In the genomic region with DNA sequence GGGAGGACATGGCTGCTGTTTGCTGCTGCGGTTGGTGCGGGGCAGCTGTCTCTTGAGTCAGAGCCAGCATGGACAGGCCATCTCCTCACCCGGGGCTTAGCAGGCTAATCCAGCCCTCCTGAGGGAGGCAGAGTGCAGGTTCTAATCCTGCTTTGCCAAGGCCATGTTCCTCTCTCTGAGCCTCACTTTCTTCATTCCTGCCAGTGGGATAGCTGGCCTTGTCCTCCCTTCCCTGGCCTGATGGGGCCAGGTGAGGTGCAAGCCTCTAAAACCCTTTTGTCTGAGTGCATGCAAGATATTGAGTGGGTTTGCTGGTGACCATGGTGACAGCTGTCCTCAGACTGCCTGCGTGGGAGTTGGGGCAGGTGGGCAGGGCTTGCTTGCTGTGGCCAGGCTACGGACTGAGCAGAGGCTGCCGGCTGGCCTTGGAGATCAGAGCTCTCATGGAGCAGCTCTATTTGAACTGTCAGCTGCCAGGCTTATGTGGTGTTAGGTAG, we compare ENCODE assay signal across 14 cellular contexts. TPM values are rescaled to one million over a fixed set of nuclear protein-coding genes. Genes with fewer than 3 reads are reported as not detected.
A peak's percentile ranks its signal among the peaks of the same experiment; 100 is the strongest.
DNase-seq lines count a peak whose midpoint lies in the region; ATAC-seq and TF ChIP-seq lines count a peak whose summit lies in the region.
"Had no signal": no experiment of that assay in that cellular context is flagged by ENCODE, and none has a peak within 500 bp of the region (broad histone marks: within the 10 kb centered on the region; RNA-seq: fewer than 3 reads in every experiment).

No MANE protein-coding gene starts in this region.

- H3K27me3 Mint-ChIP-seq in activated CD4-positive, alpha-beta T cell treated with anti-CD3 and anti-CD28 coated beads, Interleukin-2, amount 10 ng/mL, durations not matched to agents 7 days and 5 days: no peaks in the 10 kb centered on the region
- H3K27me3 Mint-ChIP-seq: activated CD4-positive, alpha-beta memory T cell treated with anti-CD3 and anti-CD28 coated beads, Interleukin-2, amount 10 ng/mL, durations not matched to agents 7 days and 5 days; activated naive CD4-positive, alpha-beta T cell treated with anti-CD3 and anti-CD28 coated beads, Interleukin-2, amount 10 ng/mL, durations not matched to agents 7 days and 5 days had no signal

- POLR2A ChIA-PET in activated CD4-positive, alpha-beta T cell treated with anti-CD3 and anti-CD28 coated beads, Interleukin-2, amount 10 ng/mL, durations not matched to agents 7 days and 5 days (lab: Charles Lee): no interaction called here
- POLR2A ChIA-PET in RWPE1 (lab: Yijun Ruan, JAX; ENCODE audit: low non-redundant PET): no interaction called here

- no peak for TF ChIP-seq CTCF in RWPE1 (conservative IDR thresholded peaks at IDR 0.05; ENCODE audit: low read depth)

- H3K4me1 ChIP-seq in subcutaneous abdominal adipose tissue (ENCODE audit: control insufficient read depth in 5 of 5, insufficient read depth in 5 of 5, low read length in 5 of 5): peaks cover 4 to 51% (median 36%) of the 10 kb centered on the region in 5 donors

- H3K27me3 ChIP-seq in subcutaneous abdominal adipose tissue (ENCODE audit: control insufficient read depth in 5 of 5, insufficient read depth in 4 of 5, low read length in 5 of 5): no peaks in the 10 kb centered on the region

- peak overlapping the region; percentile 51 for H3K27ac Mint-ChIP-seq in activated CD4-positive, alpha-beta T cell treated with anti-CD3 and anti-CD28 coated beads, Interleukin-2, amount 10 ng/mL, durations not matched to agents 7 days and 5 days
- H3K27ac Mint-ChIP-seq: activated CD4-positive, alpha-beta memory T cell treated with anti-CD3 and anti-CD28 coated beads, Interleukin-2, amount 10 ng/mL, durations not matched to agents 7 days and 5 days had no signal

- no peak overlapping the region for H3K4me3 ChIP-seq in subcutaneous abdominal adipose tissue (ENCODE audit: low read depth in 1 of 5, low read length in 5 of 5)
- H3K4me3 ChIP-seq: PC-9 had no signal

- ATAC-seq in left lobe of liver: peak; percentile 22
- ATAC-seq in GM18868 (IDR thresholded peaks at IDR 0.05; ENCODE audit: unreplicated experiment): no peak
- no peak for ATAC-seq in esophagus mucosa

- no peak overlapping the region for H3K9ac ChIP-seq in subcutaneous abdominal adipose tissue (ENCODE audit: low read length in 5 of 5)

- no peaks in the 10 kb centered on the region for H3K9me3 Mint-ChIP-seq in activated CD4-positive, alpha-beta T cell treated with anti-CD3 and anti-CD28 coated beads, Interleukin-2, amount 10 ng/mL, durations not matched to agents 7 days and 5 days
- H3K9me3 Mint-ChIP-seq: activated CD4-positive, alpha-beta memory T cell treated with anti-CD3 and anti-CD28 coated beads, Interleukin-2, amount 10 ng/mL, durations not matched to agents 7 days and 5 days; activated naive CD4-positive, alpha-beta T cell treated with anti-CD3 and anti-CD28 coated beads, Interleukin-2, amount 10 ng/mL, durations not matched to agents 7 days and 5 days had no signal

- H3K27ac ChIP-seq in RWPE1: 0 out of 2 replicates have a peak overlapping the region, but pooled peaks have one; percentile 6
- peak overlapping the region; percentile 19 for H3K27ac ChIP-seq in subcutaneous abdominal adipose tissue (ENCODE audit: low read depth, low read length)
- H3K27ac ChIP-seq: PC-9 had no signal

- no peaks in the 10 kb centered on the region for H3K9me3 ChIP-seq in subcutaneous abdominal adipose tissue (ENCODE audit: control insufficient read depth in 5 of 5, low read length in 5 of 5)

- CTCF ChIA-PET in activated CD4-positive, alpha-beta T cell treated with anti-CD3 and anti-CD28 coated beads, Interleukin-2, amount 10 ng/mL, durations not matched to agents 7 days and 5 days (lab: Charles Lee): interaction anchor here (1.0 to 4.9 kb wide), 2 partner anchors 10 to 36 kb away, joined by 5 to 24 read pairs; no protein-coding TSS in a partner anchor
- CTCF ChIA-PET in RWPE1 (lab: Yijun Ruan, JAX): no interaction called here

- H3K4me3 Mint-ChIP-seq in activated CD4-positive, alpha-beta T cell treated with anti-CD3 and anti-CD28 coated beads, Interleukin-2, amount 10 ng/mL, durations not matched to agents 7 days and 5 days: no peak overlapping the region
- H3K4me3 Mint-ChIP-seq: activated CD4-positive, alpha-beta memory T cell treated with anti-CD3 and anti-CD28 coated beads, Interleukin-2, amount 10 ng/mL, durations not matched to agents 7 days and 5 days; activated naive CD4-positive, alpha-beta T cell treated with anti-CD3 and anti-CD28 coated beads, Interleukin-2, amount 10 ng/mL, durations not matched to agents 7 days and 5 days had no signal

- peaks cover 60% of the 10 kb centered on the region for H3K4me1 Mint-ChIP-seq in activated CD4-positive, alpha-beta T cell treated with anti-CD3 and anti-CD28 coated beads, Interleukin-2, amount 10 ng/mL, durations not matched to agents 7 days and 5 days

- H3K36me3 Mint-ChIP-seq in activated CD4-positive, alpha-beta T cell treated with anti-CD3 and anti-CD28 coated beads, Interleukin-2, amount 10 ng/mL, durations not matched to agents 7 days and 5 days (ENCODE audit: low read depth): peaks cover 29% of the 10 kb centered on the region

- DNase-seq in activated CD4-positive, alpha-beta T cell treated with anti-CD3 and anti-CD28 coated beads, Interleukin-2, amount 10 ng/mL, durations not matched to agents 7 days and 5 days: no peak
- no peak for DNase-seq in activated CD4-positive, alpha-beta T cell treated with anti-CD3 and anti-CD28 coated beads for 1 hour
- DNase-seq in RWPE1 (ENCODE audit: low spot score): no peak
- DNase-seq in left lobe of liver (ENCODE audit: low spot score): peak; percentile 69
- DNase-seq in activated CD4-positive, alpha-beta T cell treated with anti-CD3 and anti-CD28 coated beads for 4 hours: no peak
- DNase-seq: activated CD4-positive, alpha-beta memory T cell treated with anti-CD3 and anti-CD28 coated beads, Interleukin-2, amount 10 ng/mL, durations not matched to agents 7 days and 5 days; activated naive CD4-positive, alpha-beta T cell treated with anti-CD3 and anti-CD28 coated beads, Interleukin-2, amount 10 ng/mL, durations not matched to agents 7 days and 5 days; dermis blood vessel endothelial cell; immature natural killer cell; PC-9; T-helper 2 cell had no signal

- peaks cover 0 to 4% (median 2%) of the 10 kb centered on the region in 5 donors for H3K36me3 ChIP-seq in subcutaneous abdominal adipose tissue (ENCODE audit: control insufficient read depth in 5 of 5, insufficient read depth in 5 of 5, low read length in 5 of 5)

RNA-seq across cellular contexts. Expression of a gene that starts 3.6 kb away (rescaled TPM):
- 10 to 100 TPM; 13.0 to 13.2 TPM for total RNA-seq in activated CD4-positive, alpha-beta T cell treated with anti-CD3 and anti-CD28 coated beads, Interleukin-2, amount 10 ng/mL, durations not matched to agents 7 days and 5 days
- total RNA-seq in left lobe of liver: 7.8 TPM
- 3.5 TPM for total RNA-seq in esophagus mucosa

RNA-seq across cellular contexts. Expression of a gene that starts 3.8 kb away (rescaled TPM):
- 1 to 10 TPM; 8.9 TPM for total RNA-seq in activated CD4-positive, alpha-beta T cell treated with anti-CD3 and anti-CD28 coated beads, Interleukin-2, amount 10 ng/mL, durations not matched to agents 7 days and 5 days
- 12.5 TPM for total RNA-seq in left lobe of liver
- 8.4 TPM for total RNA-seq in esophagus mucosa

RNA-seq across cellular contexts. Expression of a gene that starts 52.8 kb away (rescaled TPM):
- total RNA-seq in activated CD4-positive, alpha-beta T cell treated with anti-CD3 and anti-CD28 coated beads, Interleukin-2, amount 10 ng/mL, durations not matched to agents 7 days and 5 days: 10 to 100 TPM; 51.2 to 70.3 TPM
- total RNA-seq in left lobe of liver (29.6 TPM), esophagus mucosa (27.0 TPM)
